ENCODE assay signal across 34 cellular contexts in the genomic region with DNA sequence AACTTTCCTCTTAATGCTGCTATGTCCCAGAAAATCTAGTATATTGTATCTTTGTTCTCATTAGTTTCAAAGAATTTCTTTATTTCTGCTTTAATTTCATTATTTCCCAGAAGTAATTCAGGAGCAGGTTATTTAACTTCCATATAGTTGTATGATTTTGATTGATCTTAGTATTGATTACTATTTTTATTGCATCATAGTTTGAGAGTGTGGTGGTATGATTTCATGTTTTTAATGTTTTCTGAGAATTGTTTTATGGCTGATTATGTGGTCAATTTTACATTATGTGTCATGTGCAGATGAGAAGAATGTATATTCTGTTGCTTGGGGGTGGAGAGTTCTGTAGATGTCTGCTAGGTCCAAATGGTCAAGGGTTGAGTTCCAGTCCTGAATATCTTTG.
"Had no signal": no experiment of that assay in that cellular context is flagged by ENCODE, and none has a peak within 500 bp of the region (broad histone marks: within the 10 kb centered on the region; RNA-seq: fewer than 3 reads in every experiment).

No MANE protein-coding gene starts in this region.

- ATAC-seq: activated naive CD4-positive, alpha-beta T cell treated with anti-CD3 and anti-CD28 coated beads, Interleukin-2, amount 50 U/mL, for 72 hours; activated naive CD8-positive, alpha-beta T cell treated with anti-CD3 and anti-CD28 coated beads, Interleukin-2, amount 50 U/mL, for 24 hours; activated T-cell treated with anti-CD3 and anti-CD28 coated beads, Interleukin-2, amount 50 U/mL, for 4 hours; activated T-cell treated with anti-CD3 and anti-CD28 coated beads, Interleukin-2, amount 50 U/mL, for 72 hours; activated T-helper 17 cell treated with anti-CD3 and anti-CD28 coated beads, Interleukin-2, amount 50 U/mL, for 72 hours; body of pancreas had no signal

- H3K36me3 ChIP-seq: adrenal gland, ascending aorta, brain microvascular endothelial cell, breast epithelium, cardiac muscle cell had no signal

- H3K4me1 ChIP-seq: adrenal gland, ascending aorta, body of pancreas, breast epithelium had no signal

- DNase-seq: activated effector memory CD4-positive, alpha-beta T cell treated with anti-CD3 and anti-CD28 coated beads, Interleukin-2, amount 50 U/mL, for 16 hours; activated effector memory CD4-positive, alpha-beta T cell treated with Interleukin-2 at 50 U/mL for 16 hours; activated gamma-delta T cell; activated gamma-delta T cell treated with Interleukin-2 at 50 U/mL for 16 hours; activated naive CD4-positive, alpha-beta T cell; activated naive CD4-positive, alpha-beta T cell treated with anti-CD3 and anti-CD28 coated beads for 36 hours; activated naive CD4-positive, alpha-beta T cell treated with anti-CD3 and anti-CD28 coated beads, Interleukin-2, amount 10 ng/mL, durations not matched to agents 7 days and 5 days; activated naive CD4-positive, alpha-beta T cell treated with anti-CD3 and anti-CD28 coated beads, Interleukin-2, amount 50 U/mL, for 16 hours; activated naive CD4-positive, alpha-beta T cell treated with Interleukin-2 at 50 U/mL for 16 hours; activated naive CD8-positive, alpha-beta T cell treated with anti-CD3 and anti-CD28 coated beads for 36 hours; activated naive CD8-positive, alpha-beta T cell treated with anti-CD3 and anti-CD28 coated beads, Interleukin-2, amount 10 ng/mL, durations not matched to agents 7 days and 5 days; activated naive CD8-positive, alpha-beta T cell treated with anti-CD3 and anti-CD28 coated beads, Interleukin-2, amount 50 U/mL, for 24 hours; activated T-cell treated with anti-CD3 and anti-CD28 coated beads, Interleukin-2, amount 50 U/mL, for 1 hour; activated T-cell treated with anti-CD3 and anti-CD28 coated beads, Interleukin-2, amount 50 U/mL, for 24 hours; activated T-cell treated with anti-CD3 and anti-CD28 coated beads, Interleukin-2, amount 50 U/mL, for 4 hours; activated T-cell treated with anti-CD3 and anti-CD28 coated beads, Interleukin-2, amount 50 U/mL, for 48 hours; activated T-cell treated with anti-CD3 and anti-CD28 coated beads, Interleukin-2, amount 50 U/mL, for 72 hours; adrenal gland; amniotic stem cell; amygdala; anterior cingulate cortex; aorta; body of pancreas; brain microvascular endothelial cell; caudate nucleus; central memory CD4-positive, alpha-beta T cell; cerebellar nuclear complex had no signal

- H3K27me3 ChIP-seq: adrenal gland, ascending aorta, body of pancreas, brain microvascular endothelial cell, breast epithelium, cardiac muscle cell had no signal

- H3K27ac ChIP-seq: adrenal gland, ascending aorta, body of pancreas, brain microvascular endothelial cell, breast epithelium, cardiac muscle cell had no signal

- FAIRE-seq: astrocyte, bronchial epithelial cell had no signal

- H3K4me3 ChIP-seq: adrenal gland, ascending aorta, body of pancreas, breast epithelium, cardiac muscle cell had no signal

- H3K9me3 ChIP-seq: adrenal gland, ascending aorta, body of pancreas had no signal
